23 cellular contexts compared by ENCODE assay signal in genomic region chr19:17357078-17357666, GRCh38. TPM values are rescaled to one million over a fixed set of nuclear protein-coding genes. Genes with fewer than 3 reads are reported as not detected.
"Had no signal": no experiment of that assay in that cellular context is flagged by ENCODE, and none has a peak within 500 bp of the region (broad histone marks: within the 10 kb centered on the region; RNA-seq: fewer than 3 reads in every experiment).

No MANE protein-coding gene starts in this region.

- H3K27me3 Mint-ChIP-seq: activated CD4-positive, alpha-beta memory T cell treated with anti-CD3 and anti-CD28 coated beads for 36 hours; stimulated activated naive CD8-positive, alpha-beta T cell treated with anti-CD3 and anti-CD28 coated beads, Interleukin-15, Interleukin-2, amounts not matched to agents 100 ng/mL and 50 ng/mL, for 24 hours had no signal

- H3K4me1 Mint-ChIP-seq: activated CD8-positive, alpha-beta memory T cell treated with anti-CD3 and anti-CD28 coated beads, Interleukin-2, amount 10 ng/mL, durations not matched to agents 7 days and 5 days had no signal

- DNase-seq: activated CD4-positive, alpha-beta memory T cell treated with anti-CD3 and anti-CD28 coated beads for 36 hours; activated CD4-positive, alpha-beta T cell treated with anti-CD3 and anti-CD28 coated beads for 4 hours; activated CD8-positive, alpha-beta memory T cell treated with anti-CD3 and anti-CD28 coated beads, Interleukin-2, amount 10 ng/mL, durations not matched to agents 7 days and 5 days; amniotic stem cell; effector CD4-positive, alpha-beta T cell; left colon; stimulated activated CD4-positive, alpha-beta T cell treated with anti-CD3 and anti-CD28 coated beads, Interleukin-15, amount 100 ng/mL, for 24 hours; stimulated activated CD4-positive, alpha-beta T cell treated with anti-CD3 and anti-CD28 coated beads, Interleukin-2, amount 100 ng/mL, for 48 hours; SW 1271; T-helper 2 cell; testis; WERI-Rb-1 had no signal

- ATAC-seq: activated CD8-positive, alpha-beta memory T cell treated with anti-CD3 and anti-CD28 coated beads, Interleukin-2, amount 10 ng/mL, durations not matched to agents 7 days and 5 days; esophagus mucosa; left colon had no signal

- H3K36me3 Mint-ChIP-seq: activated CD4-positive, alpha-beta memory T cell treated with anti-CD3 and anti-CD28 coated beads for 36 hours; activated CD8-positive, alpha-beta memory T cell treated with anti-CD3 and anti-CD28 coated beads, Interleukin-2, amount 10 ng/mL, durations not matched to agents 7 days and 5 days; activated naive CD8-positive, alpha-beta T cell had no signal

- H3K27ac Mint-ChIP-seq: activated CD4-positive, alpha-beta memory T cell treated with anti-CD3 and anti-CD28 coated beads for 36 hours; activated CD8-positive, alpha-beta memory T cell treated with anti-CD3 and anti-CD28 coated beads, Interleukin-2, amount 10 ng/mL, durations not matched to agents 7 days and 5 days; activated naive CD8-positive, alpha-beta T cell; progenitor cell of endocrine pancreas; stimulated activated naive CD8-positive, alpha-beta T cell treated with anti-CD3 and anti-CD28 coated beads, Interleukin-15, Interleukin-2, amounts not matched to agents 100 ng/mL and 50 ng/mL, for 24 hours had no signal

- H3K9me3 Mint-ChIP-seq: activated CD4-positive, alpha-beta memory T cell treated with anti-CD3 and anti-CD28 coated beads for 36 hours; stimulated activated naive CD8-positive, alpha-beta T cell treated with anti-CD3 and anti-CD28 coated beads, Interleukin-15, Interleukin-2, amounts not matched to agents 100 ng/mL and 50 ng/mL, for 24 hours had no signal

- H3K9me3 ChIP-seq: testis had no signal

- H3K4me3 ChIP-seq: skin epidermis, testis had no signal

- H3K4me3 Mint-ChIP-seq: activated CD4-positive, alpha-beta memory T cell treated with anti-CD3 and anti-CD28 coated beads for 36 hours; activated CD8-positive, alpha-beta memory T cell treated with anti-CD3 and anti-CD28 coated beads, Interleukin-2, amount 10 ng/mL, durations not matched to agents 7 days and 5 days; activated naive CD8-positive, alpha-beta T cell; stimulated activated naive CD8-positive, alpha-beta T cell treated with anti-CD3 and anti-CD28 coated beads, Interleukin-15, Interleukin-2, amounts not matched to agents 100 ng/mL and 50 ng/mL, for 24 hours had no signal

- H3K27ac ChIP-seq: testis, WERI-Rb-1 had no signal

- H3K36me3 ChIP-seq: WERI-Rb-1 had no signal

- H3K27me3 ChIP-seq: testis had no signal

- H3K4me1 ChIP-seq: testis had no signal

RNA-seq across cellular contexts. Expression of gene PLVAP, which starts 20.0 kb away (rescaled TPM):
- total RNA-seq: activated CD8-positive, alpha-beta memory T cell treated with anti-CD3 and anti-CD28 coated beads, Interleukin-2, amount 10 ng/mL, durations not matched to agents 7 days and 5 days had no signal
- polyA plus RNA-seq: neural cell had no signal

RNA-seq across cellular contexts. Expression of gene CCDC194, which starts 36.8 kb away (rescaled TPM):
- total RNA-seq: cerebellum, esophagus mucosa, lung microvascular endothelial cell, myocyte, progenitor cell of endocrine pancreas, urinary bladder had no signal
- polyA plus RNA-seq: neural cell, right cardiac atrium, urinary bladder had no signal
